13 cellular contexts compared by ENCODE assay signal in the genomic region with DNA sequence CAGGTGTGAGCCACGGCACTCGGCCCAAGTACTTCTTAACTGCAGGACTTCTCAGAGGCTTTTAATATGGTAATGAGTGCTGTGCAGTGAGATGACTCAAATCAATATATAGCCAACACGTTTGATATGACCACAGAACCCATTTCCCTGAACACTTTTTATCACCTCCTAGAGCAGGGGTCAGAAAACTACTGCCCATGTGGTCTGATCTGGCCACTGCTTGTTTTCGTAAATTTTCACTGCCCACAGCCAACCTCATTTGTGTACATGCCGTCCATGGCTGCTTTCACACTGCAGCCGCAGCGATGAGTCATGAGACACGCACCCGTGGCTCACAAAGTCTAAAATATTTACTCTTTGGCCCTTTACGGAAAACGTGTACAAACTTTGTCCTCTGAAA.
DNase-seq lines count a peak whose midpoint lies in the region; ATAC-seq and TF ChIP-seq lines count a peak whose summit lies in the region.
"Had no signal": no experiment of that assay in that cellular context is flagged by ENCODE, and none has a peak within 500 bp of the region (broad histone marks: within the 10 kb centered on the region; RNA-seq: fewer than 3 reads in every experiment).

No MANE protein-coding gene starts in this region.

- DNase-seq in H4 (ENCODE audit: low spot score) (peak; percentile 69), RPMI7951 (ENCODE audit: low read depth) (peak; percentile 74), fibroblast of gingiva (ENCODE audit: low read depth) (peak; percentile 41), smooth muscle cell of the brain vasculature (ENCODE audit: low read depth, low spot score) (peak; percentile 61), T-helper 17 cell (no peak), smooth muscle cell (lab: John Stamatoyannopoulos, UW; ENCODE audit: unreplicated experiment) (no peak)
- DNase-seq: COR-L47; effector memory CD8-positive, alpha-beta T cell had no signal

- 51% methylated on average over 11 of the region's 11 CpGs for WGBS in smooth muscle cell (ENCODE audit: low lambda C conversion rate)

- H4K20me1 ChIP-seq in smooth muscle cell (ENCODE audit: low read depth) = peaks cover 95% of the 10 kb centered on the region

- H3K4me1 Mint-ChIP-seq in T-helper 17 cell = peaks cover 4% of the 10 kb centered on the region

- no peaks in the 10 kb centered on the region for H3K4me1 ChIP-seq in smooth muscle cell (ENCODE audit: low read depth)

- H3K36me3 ChIP-seq in smooth muscle cell (ENCODE audit: low read depth) = no peaks in the 10 kb centered on the region

- H3K27me3 Mint-ChIP-seq in T-helper 17 cell = peaks cover 65% of the 10 kb centered on the region

- no peak overlapping the region for H3K27ac Mint-ChIP-seq in T-helper 17 cell
- H3K27ac Mint-ChIP-seq: effector memory CD8-positive, alpha-beta T cell had no signal

- no peak overlapping the region for H3K9ac ChIP-seq in smooth muscle cell (ENCODE audit: low read depth)

- no peaks in the 10 kb centered on the region for H3K36me3 Mint-ChIP-seq in T-helper 17 cell (ENCODE audit: low read depth)

- H3K4me3 ChIP-seq in smooth muscle cell = no peak overlapping the region
- H3K4me3 ChIP-seq: PC-9 had no signal

- no peak overlapping the region for H3K4me2 ChIP-seq in smooth muscle cell
- H3K4me2 ChIP-seq: PC-9 had no signal

- H3K27ac ChIP-seq in smooth muscle cell (ENCODE audit: low read depth) = no peak overlapping the region
- H3K27ac ChIP-seq: PC-9 had no signal

- ATAC-seq in T-helper 17 cell = no peak
- no peak for ATAC-seq in GM18907 (IDR thresholded peaks at IDR 0.05; ENCODE audit: unreplicated experiment)
- ATAC-seq in HG03139 (IDR thresholded peaks at IDR 0.05; ENCODE audit: unreplicated experiment) = no peak
- ATAC-seq: effector memory CD8-positive, alpha-beta T cell; HCT116; sciatic nerve had no signal

- H3F3A ChIP-seq in smooth muscle cell (ENCODE audit: low read depth) = no peaks in the 10 kb centered on the region

- no peaks in the 10 kb centered on the region for H3K9me3 ChIP-seq in T-helper 17 cell (ENCODE audit: control insufficient read depth, low read length, poor library complexity, severe bottlenecking)
- H3K9me3 ChIP-seq in smooth muscle cell (replicated peaks; ENCODE audit: low read depth) = no peaks in the 10 kb centered on the region

- TF ChIP-seq CTCF in smooth muscle cell (IDR thresholded peaks at IDR 0.05; ENCODE audit: borderline replicate concordance, insufficient read depth, poor library complexity, severe bottlenecking) = no peak

- no peak overlapping the region for H2AFZ ChIP-seq in smooth muscle cell (ENCODE audit: low read depth)
- H2AFZ ChIP-seq: PC-9 had no signal

- H3K27me3 ChIP-seq in smooth muscle cell (ENCODE audit: low read depth) = no peaks in the 10 kb centered on the region

- no peak overlapping the region for H3K4me3 Mint-ChIP-seq in T-helper 17 cell
- H3K4me3 Mint-ChIP-seq: effector memory CD8-positive, alpha-beta T cell had no signal

- H3K79me2 ChIP-seq in smooth muscle cell (ENCODE audit: low read depth) = no peaks in the 10 kb centered on the region

Comparison
In these comparisons a context has a peak if more than half of its experiments do, and no peak if none do; other contexts are left out.
1. DNase-seq: peak in H4 (single experiment), RPMI7951 (single experiment), fibroblast of gingiva (single experiment) and smooth muscle cell of the brain vasculature (single experiment); none in T-helper 17 cell (0 of 3) and smooth muscle cell (single experiment).